ENCODE assay signal across 1 cellular context in the genomic region with DNA sequence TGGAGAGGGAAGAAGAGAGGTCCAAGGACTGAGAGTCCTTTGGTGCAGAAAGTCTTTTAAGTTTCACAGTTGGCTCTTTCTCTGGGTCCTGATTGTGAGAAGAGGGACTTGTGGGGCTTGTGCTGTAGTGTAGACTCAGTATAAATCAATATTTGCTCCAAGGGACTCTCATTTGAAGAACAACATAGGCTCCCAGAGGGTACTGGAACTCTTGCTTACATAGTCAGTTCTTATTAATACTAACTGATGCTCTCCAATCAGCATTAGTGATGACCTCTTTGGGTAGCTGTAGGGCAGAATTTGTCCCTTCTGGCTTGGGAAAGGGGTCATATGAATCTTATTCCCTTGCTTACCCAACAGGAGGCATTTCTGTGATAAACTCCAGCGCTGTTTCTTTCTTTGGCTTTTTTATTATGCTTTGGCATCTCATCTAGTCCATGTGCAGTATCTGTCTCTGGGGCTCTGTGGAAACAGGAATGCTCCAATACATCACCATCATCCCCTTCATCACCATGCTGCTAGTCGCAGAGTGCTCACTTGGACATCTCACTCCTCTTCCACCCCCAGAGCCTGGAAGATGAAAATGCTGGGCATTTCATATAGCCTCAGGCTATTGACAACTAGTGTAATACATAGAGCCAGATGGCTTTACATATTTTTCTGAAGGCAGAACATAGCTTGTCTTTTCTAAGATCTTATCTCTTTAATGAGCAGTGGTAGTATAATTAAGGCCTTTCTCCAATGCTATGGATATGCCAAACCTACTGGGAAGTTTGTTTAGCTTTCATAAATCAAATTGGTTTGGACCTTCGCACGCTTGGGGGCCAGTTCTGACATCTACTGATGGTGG.
TF ChIP-seq lines count a peak whose summit lies in the region.

No MANE protein-coding gene starts in this region.

TF ChIP-seq in SK-N-SH treated with all-trans-retinoic acid at 6 μM for 48 hours, 23 proteins besides CTCF, POLR2A, EP300 and RAD21 (continued from another document):
- TF ChIP-seq, protein P1, sequence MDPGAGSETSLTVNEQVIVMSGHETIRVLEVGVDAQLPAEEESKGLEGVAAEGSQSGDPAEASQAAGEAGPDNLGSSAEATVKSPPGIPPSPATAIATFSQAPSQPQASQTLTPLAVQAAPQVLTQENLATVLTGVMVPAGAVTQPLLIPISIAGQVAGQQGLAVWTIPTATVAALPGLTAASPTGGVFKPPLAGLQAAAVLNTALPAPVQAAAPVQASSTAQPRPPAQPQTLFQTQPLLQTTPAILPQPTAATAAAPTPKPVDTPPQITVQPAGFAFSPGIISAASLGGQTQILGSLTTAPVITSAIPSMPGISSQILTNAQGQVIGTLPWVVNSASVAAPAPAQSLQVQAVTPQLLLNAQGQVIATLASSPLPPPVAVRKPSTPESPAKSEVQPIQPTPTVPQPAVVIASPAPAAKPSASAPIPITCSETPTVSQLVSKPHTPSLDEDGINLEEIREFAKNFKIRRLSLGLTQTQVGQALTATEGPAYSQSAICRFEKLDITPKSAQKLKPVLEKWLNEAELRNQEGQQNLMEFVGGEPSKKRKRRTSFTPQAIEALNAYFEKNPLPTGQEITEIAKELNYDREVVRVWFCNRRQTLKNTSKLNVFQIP (CRISPR knock-in tag; IDR thresholded peaks at IDR 0.05; ENCODE audit: borderline replicate concordance, low read depth) = no peak
- TF ChIP-seq BACH2 (CRISPR knock-in tag; IDR thresholded peaks at IDR 0.05; ENCODE audit: borderline replicate concordance) (no peak), ZNF70 (CRISPR knock-in tag; IDR thresholded peaks at IDR 0.05) (no peak), TCF4 (CRISPR knock-in tag; IDR thresholded peaks at IDR 0.05; ENCODE audit: borderline replicate concordance) (no peak), GLIS3 (CRISPR knock-in tag; IDR thresholded peaks at IDR 0.05) (no peak)
